23 cellular contexts compared by ENCODE assay signal in genomic region chr2:37109523-37109922, GRCh38. TPM values are rescaled to one million over a fixed set of nuclear protein-coding genes. Genes with fewer than 3 reads are reported as not detected.
A peak's percentile ranks its signal among the peaks of the same experiment; 100 is the strongest.
DNase-seq lines count a peak whose midpoint lies in the region; ATAC-seq, FAIRE-seq and TF ChIP-seq lines count a peak whose summit lies in the region.
"Had no signal": no experiment of that assay in that cellular context is flagged by ENCODE, and none has a peak within 500 bp of the region (broad histone marks: within the 10 kb centered on the region; RNA-seq: fewer than 3 reads in every experiment).

No MANE protein-coding gene starts in this region.

- H2AFZ ChIP-seq in GM23338 (no peak overlapping the region), K562 (ENCODE audit: low read depth, low read length) (no peak overlapping the region)
- H2AFZ ChIP-seq: GM23248 had no signal

- FAIRE-seq in A549 (lab: Jason Lieb, UNC) = no peak
- FAIRE-seq in K562 (lab: Jason Lieb, UNC) = no peak
- FAIRE-seq: D721Med, GM12878, GM19239 had no signal

- no peaks in the 10 kb centered on the region; the same call in 1 of the 2 replicates for H3K9me2 ChIP-seq in GM23338 (ENCODE audit: insufficient read depth)

- no peaks in the 10 kb centered on the region for H3K9me3 ChIP-seq in A549
- no peaks in the 10 kb centered on the region for H3K9me3 ChIP-seq in K562 (replicated peaks; ENCODE audit: control insufficient read depth, insufficient read depth, low read depth, low read length)
- H3K9me3 ChIP-seq: BLaER1 had no signal

- TF ChIP-seq EP300 in A549 (IDR thresholded peaks at IDR 0.05) = no peak
- no peak for TF ChIP-seq EP300 in K562 (IDR thresholded peaks at IDR 0.05; ENCODE audit: low read length)

- H4K20me1 ChIP-seq in GM23338 (replicated peaks; ENCODE audit: insufficient read depth) (no peaks in the 10 kb centered on the region), K562 (replicated peaks; ENCODE audit: control insufficient read depth, insufficient read depth, low read length) (no peaks in the 10 kb centered on the region)
- H4K20me1 ChIP-seq: BLaER1 had no signal

- H3K4me3 ChIP-seq in A549 = no peak overlapping the region
- H3K4me3 ChIP-seq in GM23338 = no peak overlapping the region
- no peak overlapping the region for H3K4me3 ChIP-seq in K562
- H3K4me3 ChIP-seq in fibroblast of pulmonary artery (replicated peaks; ENCODE audit: low read depth, low read length) = no peak overlapping the region
- H3K4me3 ChIP-seq: BLaER1, GM12878, GM23248 had no signal

- ATAC-seq in A549 = no peak
- no peak for ATAC-seq in GM23338
- ATAC-seq in K562 = no peak
- no peak for ATAC-seq in HG03175 (IDR thresholded peaks at IDR 0.05; ENCODE audit: unreplicated experiment)
- ATAC-seq: CD8-positive, alpha-beta T cell; GM12878; HCT116 had no signal

- H3K9me1 ChIP-seq in K562 (ENCODE audit: control insufficient read depth, insufficient read depth, low read length) = no peaks in the 10 kb centered on the region

- H3K27ac ChIP-seq in A549 (no peak overlapping the region), GM23338 (ENCODE audit: low read depth) (no peak overlapping the region; the same call in 1 of the 2 replicates), K562 (ENCODE audit: extremely low read depth, low read depth, low read length) (no peak overlapping the region)
- H3K27ac ChIP-seq: BLaER1, C4-2B, GM23248 had no signal

- H3K4me3 Mint-ChIP-seq in GM23338 = no peak overlapping the region
- H3K4me3 Mint-ChIP-seq: B cell; CD4-positive, CD25-positive, alpha-beta regulatory T cell; CD8-positive, alpha-beta T cell; H9 had no signal

- H3K79me2 ChIP-seq in GM23338 (replicated peaks; ENCODE audit: insufficient read depth) (no peaks in the 10 kb centered on the region), K562 (ENCODE audit: control insufficient read depth, insufficient read depth, low read length) (no peaks in the 10 kb centered on the region)

- intact Hi-C loops in K562 (cut with micrococcal nuclease) = no loop called here

- H3K36me3 ChIP-seq in GM23338 (ENCODE audit: insufficient read depth) (peaks cover 7% of the 10 kb centered on the region; the same call in 1 of the 2 replicates), K562 (ENCODE audit: control insufficient read depth, insufficient read depth, low read length) (peaks cover 28% of the 10 kb centered on the region; the same call in 2 of the 3 replicates)

- CTCF ChIA-PET in A549 (lab: Yijun Ruan, JAX) (no interaction called here), K562 (lab: Yijun Ruan, JAX; ENCODE audit: low intra/inter-chr PET ratio) (interaction anchor here (0.6 kb wide), 1 partner anchor 28 kb away, joined by 3 read pairs; no protein-coding TSS in a partner anchor)

- peaks cover 31% of the 10 kb centered on the region for H3K36me3 Mint-ChIP-seq in GM23338 (ENCODE audit: low read depth)

- 85% methylated on average over 4 of the region's 4 CpGs for WGBS in A549 (ENCODE audit: missing lambda C conversion rate)
- 67% methylated on average over 4 of the region's 4 CpGs for WGBS in K562 (ENCODE audit: insufficient coverage, low coverage, missing lambda C conversion rate)

- no peak for TF ChIP-seq CTCF in A549 (IDR thresholded peaks at IDR 0.05)
- TF ChIP-seq CTCF in GM23338 (conservative IDR thresholded peaks at IDR 0.05; ENCODE audit: low read depth in 2 of 2) = no peak
- TF ChIP-seq CTCF in K562 (IDR thresholded peaks at IDR 0.05 in 2 of 3, conservative IDR thresholded peaks at IDR 0.05 in 1 of 3; ENCODE audit: insufficient read depth in 2 of 3, low read depth in 1 of 3, low read length in 3 of 3) = no peak
- TF ChIP-seq CTCF in fibroblast of pulmonary artery (IDR thresholded peaks at IDR 0.05; ENCODE audit: low read length, missing control alignments) = no peak

- POLR2A ChIA-PET in A549 (lab: Yijun Ruan, JAX) = no interaction called here
- POLR2A ChIA-PET in K562 (lab: Yijun Ruan, JAX) = no interaction called here

- in situ Hi-C loops in K562 (cut with MboI) = no loop called here

- peaks cover 3% of the 10 kb centered on the region for H3K27me3 Mint-ChIP-seq in GM23338 (ENCODE audit: insufficient read depth, low read depth, poor library complexity)
- H3K27me3 Mint-ChIP-seq: B cell; CD4-positive, CD25-positive, alpha-beta regulatory T cell had no signal

- H3K4me2 ChIP-seq in A549 = no peak overlapping the region
- H3K4me2 ChIP-seq in GM23338 = no peak overlapping the region
- no peak overlapping the region for H3K4me2 ChIP-seq in K562 (ENCODE audit: insufficient read depth, low read length)
- H3K4me2 ChIP-seq: BLaER1 had no signal

- TF ChIP-seq POLR2A in A549 (IDR thresholded peaks at IDR 0.05; ENCODE audit: low read length) = no peak
- TF ChIP-seq POLR2A in K562 (conservative IDR thresholded peaks at IDR 0.05) = no peak

- H3K27ac Mint-ChIP-seq in GM23338 = peak overlapping the region; percentile 64; the same call in 1 of the 2 replicates
- H3K27ac Mint-ChIP-seq: B cell; CD4-positive, CD25-positive, alpha-beta regulatory T cell; CD8-positive, alpha-beta T cell had no signal

- DNase-seq in A549 (ENCODE audit: low read depth in 1 of 2, low spot score in 1 of 2) (no peak), GM23338 (ENCODE audit: low spot score) (no peak), K562 (ENCODE audit: extremely low read depth in 1 of 4, low spot score in 3 of 4) (no peak), fibroblast of pulmonary artery (ENCODE audit: low read depth) (peak; percentile 2), cortex of kidney (lab: John Stamatoyannopoulos, UW) (no peak), NCI-H2107 (lab: John Stamatoyannopoulos, UW) (no peak)
- no peak for DNase-seq in effector CD4-positive, alpha-beta T cell
- DNase-seq: CD4-positive, CD25-positive, alpha-beta regulatory T cell; CD8-positive, alpha-beta T cell; DMS 273 treated with DMSO at 0.1 percent for 48 hours; DMS79; EL; GDM1; GM23248; H9 had no signal

- no TSS peak for BruUV-seq in K562 (replicated peaks; lab: Mats Ljungman, UMichigan)

- H3K4me1 ChIP-seq in A549 (peaks cover 1% of the 10 kb centered on the region; the same call in 1 of the 3 replicates), GM23338 (ENCODE audit: insufficient read depth) (peaks cover 2% of the 10 kb centered on the region; the same call in 1 of the 2 replicates), K562 (replicated peaks in 1 of 2; ENCODE audit: control insufficient read depth in 2 of 2, insufficient read depth in 2 of 2, low read length in 2 of 2) (no peaks in the 10 kb centered on the region)
- H3K4me1 ChIP-seq: BLaER1 had no signal

- H3K9me3 Mint-ChIP-seq in GM23338 = no peaks in the 10 kb centered on the region
- H3K9me3 Mint-ChIP-seq: CD4-positive, CD25-positive, alpha-beta regulatory T cell; CD8-positive, alpha-beta T cell; H9 had no signal

- H3K9ac ChIP-seq in K562 (ENCODE audit: insufficient read depth in 1 of 2, low read depth in 2 of 2, low read length in 2 of 2) = no peak overlapping the region
- H3K9ac ChIP-seq: BLaER1, GM23248 had no signal

- H3K27me3 ChIP-seq in GM23338 (ENCODE audit: insufficient read depth) (no peaks in the 10 kb centered on the region), K562 (ENCODE audit: control insufficient read depth in 2 of 2, insufficient read depth in 2 of 2, low read length in 2 of 2) (no peaks in the 10 kb centered on the region)
- H3K27me3 ChIP-seq: BLaER1 had no signal

- no peak for TF ChIP-seq RAD21 in A549 (conservative IDR thresholded peaks at IDR 0.05 in 1 of 2, IDR thresholded peaks at IDR 0.05 in 1 of 2)
- no peak for TF ChIP-seq RAD21 in K562 (CRISPR knock-in tag; conservative IDR thresholded peaks at IDR 0.05 in 1 of 2, IDR thresholded peaks at IDR 0.05 in 1 of 2)

- no peaks in the 10 kb centered on the region for H3F3A ChIP-seq in GM23338 (replicated peaks; ENCODE audit: low read depth)

- peaks cover 16% of the 10 kb centered on the region for H3K4me1 Mint-ChIP-seq in GM23338
- H3K4me1 Mint-ChIP-seq: B cell; CD4-positive, CD25-positive, alpha-beta regulatory T cell had no signal

RNA-seq across cellular contexts. Expression of gene GPATCH11, which starts 25.2 kb away (rescaled TPM):
- polyA plus RNA-seq in A549 (2011; rRNA removed) = 8.1 and 10.4 TPM in 2 replicates
- 2.3 and 2.4 TPM in 2 replicates for polyA plus RNA-seq in A549 (2012; cell fraction: cytosol; rRNA removed)
- polyA plus RNA-seq in A549 (2012; cell fraction: nucleus; rRNA removed) = 0.54 and 0.80 TPM in 2 replicates
- polyA plus RNA-seq in A549 (2017; fragmentation: RNase III; extraction: RNeasy Plus Mini Kit Qiagen cat#74134 plus additional on column Dnase treatment) = 8.2 to 9.0 TPM (median 8.9 TPM) in 3 replicates
- 1.8 TPM in 2 replicates for polyA minus RNA-seq in A549 (2011; rRNA and poly(A)+ RNA removed)
- 2.8 and 3.5 TPM in 2 replicates for total RNA-seq in GM23338 (2014; rRNA removed; shearing (Covaris generic))
- 4.3 and 8.0 TPM in 2 replicates for polyA plus RNA-seq in GM23338 (2016; fragmentation: Nextera tagmentation; extraction: Ambion mirVana)
- total RNA-seq in K562 (2011; cell fraction: chromatin; rRNA removed; ENCODE audit: low replicate concordance) = 3.7 and 17.7 TPM in 2 replicates
- 1.3 and 3.0 TPM in 2 replicates for total RNA-seq in K562 (2011; cell fraction: nucleolus; rRNA removed)
- total RNA-seq in K562 (2011; cell fraction: nucleoplasm; rRNA removed) = 8.0 and 15.8 TPM in 2 replicates
- total RNA-seq in K562 (2014; rRNA removed) = 10.0 and 11.3 TPM in 2 replicates
- total RNA-seq in K562 (2014; rRNA removed; fragmentation: Illumina TruSeq; extraction: Trizol) = 23.9 and 27.1 TPM in 2 replicates
- total RNA-seq in K562 (2015; rRNA removed; fragmentation: Illumina TruSeq; extraction: Trizol) = 20.0 and 22.8 TPM in 2 replicates
- 9.9 and 10.5 TPM in 2 replicates for total RNA-seq in K562 (2021)
- polyA plus RNA-seq in K562 (2011; rRNA removed) = 12.9 and 18.1 TPM in 2 replicates
- polyA plus RNA-seq in K562 (2011; cell fraction: cytosol; rRNA removed) = 2.3 and 5.5 TPM in 2 replicates
- polyA plus RNA-seq in K562 (2011; cell fraction: nucleus; rRNA removed) = 2.5 and 3.1 TPM in 2 replicates
- 10.0 and 11.2 TPM in 2 replicates for polyA plus RNA-seq in K562 (2012)
- polyA plus RNA-seq in K562 (2014; fragmentation: Illumina TruSeq; extraction: Trizol) = 18.2 and 21.5 TPM in 2 replicates
- 10 to 100 TPM in 1 of 2 experiments, 1 to 10 TPM in 1; 7.9 to 11.3 TPM for polyA plus RNA-seq in K562 (2014; fragmentation: Nextera tagmentation; extraction: Ambion mirVana)
- 15.2 and 15.6 TPM in 2 replicates for polyA plus RNA-seq in K562 (2014; rRNA removed)
- 10.9 and 13.7 TPM in 2 replicates for polyA minus RNA-seq in K562 (2011; rRNA and poly(A)+ RNA removed)
- polyA minus RNA-seq in K562 (2011; cell fraction: cytosol; rRNA and poly(A)+ RNA removed) = 4.3 and 4.8 TPM in 2 replicates
- polyA minus RNA-seq in K562 (2011; cell fraction: nucleus; rRNA and poly(A)+ RNA removed) = 2.3 and 3.6 TPM in 2 replicates

RNA-seq across cellular contexts. Expression of gene HEATR5B, which starts 25.4 kb away (rescaled TPM):
- polyA plus RNA-seq in A549 (2011; rRNA removed) (25.0 and 26.1 TPM in 2 replicates), A549 (2017; fragmentation: RNase III; extraction: RNeasy Plus Mini Kit Qiagen cat#74134 plus additional on column Dnase treatment) (6.6 to 8.4 TPM (median 7.7 TPM) in 3 replicates), GM23338 (2016; fragmentation: Nextera tagmentation; extraction: Ambion mirVana) (2.7 and 4.0 TPM in 2 replicates), K562 (2011; rRNA removed) (18.4 and 21.7 TPM in 2 replicates), K562 (2014; fragmentation: Illumina TruSeq; extraction: Trizol) (10.2 and 10.8 TPM in 2 replicates), K562 (2014; fragmentation: Nextera tagmentation; extraction: Ambion mirVana) (1 to 10 TPM; 4.2 to 4.7 TPM), K562 (2014; rRNA removed) (10.1 and 10.6 TPM in 2 replicates)
- polyA plus RNA-seq in A549 (2012; cell fraction: cytosol; rRNA removed) = 4.2 and 5.2 TPM in 2 replicates
- 8.1 and 11.8 TPM in 2 replicates for polyA plus RNA-seq in A549 (2012; cell fraction: nucleus; rRNA removed)
- polyA minus RNA-seq in A549 (2011; rRNA and poly(A)+ RNA removed) = 24.7 and 26.9 TPM in 2 replicates
- 13.7 and 18.8 TPM in 2 replicates for total RNA-seq in GM23338 (2014; rRNA removed; shearing (Covaris generic))
- total RNA-seq in K562 (2011; cell fraction: chromatin; rRNA removed; ENCODE audit: low replicate concordance) = 36.7 and 98.7 TPM in 2 replicates
- 17.5 and 22.0 TPM in 2 replicates for total RNA-seq in K562 (2011; cell fraction: nucleolus; rRNA removed)
- total RNA-seq in K562 (2011; cell fraction: nucleoplasm; rRNA removed) = 32.4 and 33.7 TPM in 2 replicates
- total RNA-seq in K562 (2014; rRNA removed) (9.8 and 13.6 TPM in 2 replicates), K562 (2014; rRNA removed; fragmentation: Illumina TruSeq; extraction: Trizol) (16.9 and 18.2 TPM in 2 replicates), K562 (2015; rRNA removed; fragmentation: Illumina TruSeq; extraction: Trizol) (15.5 and 17.6 TPM in 2 replicates), K562 (2021) (12.2 and 12.7 TPM in 2 replicates)
- polyA plus RNA-seq in K562 (2011; cell fraction: cytosol; rRNA removed) = 8.4 and 12.7 TPM in 2 replicates
- 25.3 and 29.8 TPM in 2 replicates for polyA plus RNA-seq in K562 (2011; cell fraction: nucleus; rRNA removed)
- polyA plus RNA-seq in K562 (2012) = 7.5 TPM in 2 replicates
- 48.8 and 55.7 TPM in 2 replicates for polyA minus RNA-seq in K562 (2011; rRNA and poly(A)+ RNA removed)
- 9.5 and 17.7 TPM in 2 replicates for polyA minus RNA-seq in K562 (2011; cell fraction: cytosol; rRNA and poly(A)+ RNA removed)
- polyA minus RNA-seq in K562 (2011; cell fraction: nucleus; rRNA and poly(A)+ RNA removed) = 22.9 and 33.2 TPM in 2 replicates

RNA-seq across cellular contexts. Expression of gene EIF2AK2, which starts 47.3 kb away (rescaled TPM):
- polyA plus RNA-seq in A549 (2011; rRNA removed) = 34.6 and 47.2 TPM in 2 replicates
- 8.7 and 10.3 TPM in 2 replicates for polyA plus RNA-seq in A549 (2012; cell fraction: cytosol; rRNA removed)
- polyA plus RNA-seq in A549 (2012; cell fraction: nucleus; rRNA removed) = 4.8 and 8.6 TPM in 2 replicates
- 27.1 to 30.1 TPM (median 29.8 TPM) in 3 replicates for polyA plus RNA-seq in A549 (2017; fragmentation: RNase III; extraction: RNeasy Plus Mini Kit Qiagen cat#74134 plus additional on column Dnase treatment)
- 16.5 and 22.6 TPM in 2 replicates for polyA minus RNA-seq in A549 (2011; rRNA and poly(A)+ RNA removed)
- 35.5 and 37.6 TPM in 2 replicates for total RNA-seq in GM23338 (2014; rRNA removed; shearing (Covaris generic))
- 23.9 and 33.8 TPM in 2 replicates for polyA plus RNA-seq in GM23338 (2016; fragmentation: Nextera tagmentation; extraction: Ambion mirVana)
- 6.0 and 24.9 TPM in 2 replicates for total RNA-seq in K562 (2011; cell fraction: chromatin; rRNA removed; ENCODE audit: low replicate concordance)
- 3.3 and 5.4 TPM in 2 replicates for total RNA-seq in K562 (2011; cell fraction: nucleolus; rRNA removed)
- 5.4 and 10.8 TPM in 2 replicates for total RNA-seq in K562 (2011; cell fraction: nucleoplasm; rRNA removed)
- total RNA-seq in K562 (2014; rRNA removed) = 6.8 and 11.6 TPM in 2 replicates
- 18.8 and 23.2 TPM in 2 replicates for total RNA-seq in K562 (2014; rRNA removed; fragmentation: Illumina TruSeq; extraction: Trizol)
- 15.6 and 18.8 TPM in 2 replicates for total RNA-seq in K562 (2015; rRNA removed; fragmentation: Illumina TruSeq; extraction: Trizol)
- 17.2 and 17.6 TPM in 2 replicates for total RNA-seq in K562 (2021)
- polyA plus RNA-seq in K562 (2011; rRNA removed) = 10.8 and 13.3 TPM in 2 replicates
- polyA plus RNA-seq in K562 (2011; cell fraction: cytosol; rRNA removed) = 3.6 and 6.4 TPM in 2 replicates
- polyA plus RNA-seq in K562 (2011; cell fraction: nucleus; rRNA removed) = 3.3 and 3.8 TPM in 2 replicates
- polyA plus RNA-seq in K562 (2012) = 8.4 and 10.8 TPM in 2 replicates
- 14.7 and 19.5 TPM in 2 replicates for polyA plus RNA-seq in K562 (2014; fragmentation: Illumina TruSeq; extraction: Trizol)
- 1 to 10 TPM; 3.8 to 5.6 TPM for polyA plus RNA-seq in K562 (2014; fragmentation: Nextera tagmentation; extraction: Ambion mirVana)
- polyA plus RNA-seq in K562 (2014; rRNA removed) = 10.7 and 12.5 TPM in 2 replicates
- 22.4 and 22.9 TPM in 2 replicates for polyA minus RNA-seq in K562 (2011; rRNA and poly(A)+ RNA removed)
- polyA minus RNA-seq in K562 (2011; cell fraction: cytosol; rRNA and poly(A)+ RNA removed) = 8.8 and 11.1 TPM in 2 replicates
- polyA minus RNA-seq in K562 (2011; cell fraction: nucleus; rRNA and poly(A)+ RNA removed) = 3.5 and 6.3 TPM in 2 replicates

Comparison
In these comparisons a context has a peak if more than half of its experiments do, and no peak if none do; other contexts are left out.
1. Of the 35 proteins assayed by ChIP-seq in both K562 and A549: peak only in K562: none; only in A549: MAFK; in both: none; in neither: 34.